In the genomic region with DNA sequence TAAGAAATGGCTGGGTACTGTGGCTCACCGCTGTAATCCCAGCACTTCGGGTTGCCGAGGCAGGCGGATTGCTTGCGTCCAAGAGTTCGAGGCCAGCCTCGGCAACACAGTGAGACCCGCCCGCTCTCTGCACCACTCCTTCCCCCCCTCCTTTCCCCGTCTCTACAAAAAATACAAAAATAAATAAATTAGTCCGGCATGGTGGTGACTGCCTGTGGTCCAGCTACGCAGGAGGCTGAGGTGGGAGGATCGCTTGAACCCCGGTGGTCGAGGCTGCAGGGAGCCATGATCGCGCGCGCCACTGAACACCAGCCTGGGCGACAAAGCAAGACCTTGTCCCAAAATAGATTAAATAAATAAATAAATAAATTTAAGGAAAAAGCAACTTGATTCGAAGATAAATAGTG, we compare ENCODE assay signal across 8 cellular contexts. TPM values are rescaled to one million over a fixed set of nuclear protein-coding genes. Genes with fewer than 3 reads are reported as not detected.
DNase-seq lines count a peak whose midpoint lies in the region; ATAC-seq and TF ChIP-seq lines count a peak whose summit lies in the region.

No MANE protein-coding gene starts in this region.

- in situ Hi-C loops in astrocyte of the cerebellum (cut with HindIII; ENCODE audit: low sequenced_read_pairs), result no loop called here

- H2BK12ac ChIP-seq in mesenchymal stem cell (ENCODE audit: low read length in 2 of 2), result peak overlapping the region; percentile 28 to 87

- H3K36me3 ChIP-seq in mesenchymal stem cell (ENCODE audit: control insufficient read depth in 1 of 2, insufficient read depth in 2 of 2, low read depth in 1 of 2, low read length in 2 of 2), result peaks cover 1 to 6% of the 10 kb centered on the region in 2 experiments

- no peaks in the 10 kb centered on the region for H3K27me3 ChIP-seq in mesenchymal stem cell (ENCODE audit: control insufficient read depth in 1 of 2, insufficient read depth in 1 of 2, low read length in 2 of 2)

- peaks cover 13% of the 10 kb centered on the region for H3K4me1 ChIP-seq in mesenchymal stem cell (ENCODE audit: control insufficient read depth, insufficient read depth, low read depth, low read length)

- no peak overlapping the region for H3K27ac ChIP-seq in mesenchymal stem cell (ENCODE audit: low read length, poor library complexity, severe bottlenecking)

- H2BK5ac ChIP-seq in mesenchymal stem cell (ENCODE audit: low read depth, low read length, poor library complexity, severe bottlenecking), result no peak overlapping the region

- H4K8ac ChIP-seq in mesenchymal stem cell (ENCODE audit: low read length), result no peak overlapping the region

- DNase-seq in AG10803 (ENCODE audit: low read depth) (no peak), astrocyte of the cerebellum (ENCODE audit: low read depth) (no peak), mesenchymal stem cell (no peak), medulla oblongata (ENCODE audit: extremely low spot score) (no peak), SW 1271 (lab: John Stamatoyannopoulos, UW) (no peak)
- no peak for DNase-seq in stimulated activated CD8-positive, alpha-beta memory T cell treated with anti-CD3 and anti-CD28 coated beads, Interleukin-4, amount 100 ng/mL, for 48 hours

- H3K9me3 ChIP-seq in mesenchymal stem cell (ENCODE audit: control insufficient read depth, low read length), result no peaks in the 10 kb centered on the region

- H3K4me2 ChIP-seq in mesenchymal stem cell (ENCODE audit: low read length, poor library complexity, severe bottlenecking), result peak overlapping the region; percentile 71

- no peak overlapping the region for H2AFZ ChIP-seq in mesenchymal stem cell (ENCODE audit: low read depth, low read length)

- H2BK120ac ChIP-seq in mesenchymal stem cell (ENCODE audit: low read depth, low read length), result no peak overlapping the region

- 82% methylated on average over 14 of the region's 21 CpGs for WGBS in mesenchymal stem cell

- H3K23ac ChIP-seq in mesenchymal stem cell (ENCODE audit: low read length in 2 of 2), result no peak overlapping the region

- H3K4ac ChIP-seq in mesenchymal stem cell (ENCODE audit: low read depth in 1 of 2, low read length in 2 of 2), result no peak overlapping the region

- H3K79me1 ChIP-seq in mesenchymal stem cell (replicated peaks; ENCODE audit: low read length, poor library complexity, severe bottlenecking), result no peaks in the 10 kb centered on the region

- peak overlapping the region; percentile 45 for H2BK15ac ChIP-seq in mesenchymal stem cell (ENCODE audit: low read depth, poor library complexity, severe bottlenecking)

- peak overlapping the region; percentile 84 for H3K9ac ChIP-seq in mesenchymal stem cell (ENCODE audit: low read length)

- H3K18ac ChIP-seq in mesenchymal stem cell (ENCODE audit: low read depth in 1 of 2, low read length in 2 of 2), result peak overlapping the region; percentile 68 to 70

- H4K91ac ChIP-seq in mesenchymal stem cell (ENCODE audit: low read length), result no peak overlapping the region

- H2AK5ac ChIP-seq in mesenchymal stem cell (ENCODE audit: low read length, severe bottlenecking), result no peak overlapping the region

- H3K4me3 ChIP-seq in AG10803 (ENCODE audit: low read length) (peak overlapping the region; percentile 58), astrocyte of the cerebellum (ENCODE audit: low read depth, low read length) (peak overlapping the region; percentile 82), mesenchymal stem cell (ENCODE audit: insufficient read depth in 1 of 2, low read depth in 1 of 2, low read length in 2 of 2) (peak overlapping the region in 1 of 2 experiments; percentile 100)

- H3K14ac ChIP-seq in mesenchymal stem cell (ENCODE audit: low read length in 2 of 2), result no peak overlapping the region

- TF ChIP-seq CTCF in AG10803 (conservative IDR thresholded peaks at IDR 0.05; ENCODE audit: low read length), result no peak
- TF ChIP-seq CTCF in astrocyte of the cerebellum (IDR thresholded peaks at IDR 0.05; ENCODE audit: low read depth, low read length, missing control alignments), result no peak

- ATAC-seq in HG02840 (IDR thresholded peaks at IDR 0.05; ENCODE audit: low FRiP score, unreplicated experiment) (peak; percentile 16), HG03378 (IDR thresholded peaks at IDR 0.05; ENCODE audit: unreplicated experiment) (no peak)

RNA-seq across cellular contexts. Expression of a gene that starts 0.4 kb away (rescaled TPM):
- 37.3 TPM for polyA plus RNA-seq in mesenchymal stem cell (2013, experiment 1 of 2)
- 35.5 TPM for polyA plus RNA-seq in mesenchymal stem cell (2013, experiment 2 of 2)

RNA-seq across cellular contexts. Expression of a gene that starts 20.4 kb away (rescaled TPM):
- polyA plus RNA-seq in mesenchymal stem cell (2013, experiment 1 of 2), result 5.6 TPM
- 5.7 TPM for polyA plus RNA-seq in mesenchymal stem cell (2013, experiment 2 of 2)

RNA-seq across cellular contexts. Expression of a gene that starts 47.0 kb away (rescaled TPM):
- 36.2 TPM for polyA plus RNA-seq in mesenchymal stem cell (2013, experiment 1 of 2)
- 36.0 TPM for polyA plus RNA-seq in mesenchymal stem cell (2013, experiment 2 of 2)
